In the genomic region with DNA sequence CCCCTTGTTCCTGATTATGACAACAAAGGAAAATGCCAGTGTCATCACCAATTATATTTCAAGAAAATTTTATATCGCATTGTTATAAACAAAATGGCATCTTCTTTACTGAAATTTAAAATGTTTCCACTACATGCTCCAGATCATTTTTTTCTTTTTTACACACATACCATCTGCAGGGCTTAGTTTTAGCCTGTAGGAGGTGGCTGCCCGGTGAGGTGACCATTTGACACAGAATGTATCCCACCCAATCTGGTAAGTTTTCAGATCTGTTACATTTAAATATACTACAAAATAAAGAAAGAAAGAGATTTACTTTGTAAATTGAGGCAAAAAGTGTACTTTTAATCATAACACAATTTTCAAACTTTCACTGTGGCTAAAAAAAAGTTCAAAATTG, we compare ENCODE assay signal across 16 cellular contexts.
DNase-seq lines count a peak whose midpoint lies in the region; ATAC-seq and TF ChIP-seq lines count a peak whose summit lies in the region.
"Had no signal": no experiment of that assay in that cellular context is flagged by ENCODE, and none has a peak within 500 bp of the region (broad histone marks: within the 10 kb centered on the region; RNA-seq: fewer than 3 reads in every experiment).

No MANE protein-coding gene starts in this region.

- H2BK20ac ChIP-seq in H9 (ENCODE audit: low read depth, low read length, poor library complexity, severe bottlenecking) = no peak overlapping the region

- H3K27ac Mint-ChIP-seq in H9 (no peak overlapping the region), endodermal cell (no peak overlapping the region), neural progenitor cell (no peak overlapping the region)
- H3K27ac Mint-ChIP-seq: CD14-positive monocyte; CD8-positive, alpha-beta memory T cell; IgD-negative memory B cell had no signal

- no peak overlapping the region for H2BK15ac ChIP-seq in H9 (ENCODE audit: low read depth, low read length)

- no peaks in the 10 kb centered on the region for H3K9me3 Mint-ChIP-seq in H9
- no peaks in the 10 kb centered on the region for H3K9me3 Mint-ChIP-seq in endodermal cell
- no peaks in the 10 kb centered on the region for H3K9me3 Mint-ChIP-seq in neural progenitor cell
- H3K9me3 Mint-ChIP-seq: CD14-positive monocyte; CD8-positive, alpha-beta memory T cell had no signal

- no peak for ATAC-seq in GM19324 (IDR thresholded peaks at IDR 0.05; ENCODE audit: low FRiP score, unreplicated experiment)

- DNase-seq in H9 = no peak
- no peak for DNase-seq in endodermal cell
- DNase-seq in neural progenitor cell (ENCODE audit: low spot score) = no peak
- no peak for DNase-seq in stimulated activated CD8-positive, alpha-beta memory T cell treated with anti-CD3 and anti-CD28 coated beads, Interleukin-4, amount 100 ng/mL, for 48 hours
- DNase-seq in NOMO-1 treated with dmso at 0.1 percent for 144 hours (lab: John Stamatoyannopoulos, UW; ENCODE audit: unreplicated experiment) = no peak
- no peak for DNase-seq in COLO829 (ENCODE audit: low spot score)
- DNase-seq: BE2C; Calu3; CD8-positive, alpha-beta memory T cell; DMS 273 treated with DMSO at 0.1 percent for 48 hours; GM23248; H7; KG1 had no signal

- H2BK5ac ChIP-seq in H9 (ENCODE audit: insufficient read length, low read length) = no peak overlapping the region

- H3K27me3 ChIP-seq in H9 (ENCODE audit: insufficient read depth, low read length) (no peaks in the 10 kb centered on the region), endodermal cell (ENCODE audit: control insufficient read depth, insufficient read depth, low read length, poor library complexity, severe bottlenecking) (no peaks in the 10 kb centered on the region), neural progenitor cell (no peaks in the 10 kb centered on the region)
- H3K27me3 ChIP-seq: BE2C had no signal

- H3K4me1 Mint-ChIP-seq in H9 (no peaks in the 10 kb centered on the region), endodermal cell (no peaks in the 10 kb centered on the region), neural progenitor cell (no peaks in the 10 kb centered on the region)
- H3K4me1 Mint-ChIP-seq: CD14-positive monocyte; CD8-positive, alpha-beta memory T cell; IgD-negative memory B cell had no signal

- no peak overlapping the region for H2AK5ac ChIP-seq in H9 (ENCODE audit: insufficient read length, low read length)

- H3K4me1 ChIP-seq in H9 (ENCODE audit: insufficient read depth, low read length) = no peaks in the 10 kb centered on the region
- H3K4me1 ChIP-seq in endodermal cell (ENCODE audit: control insufficient read depth, insufficient read depth, low read length) = no peaks in the 10 kb centered on the region
- no peaks in the 10 kb centered on the region for H3K4me1 ChIP-seq in neural progenitor cell
- H3K4me1 ChIP-seq: BE2C had no signal

- H3K27ac ChIP-seq in H9 (ENCODE audit: insufficient read length, low read depth, low read length) (no peak overlapping the region), endodermal cell (ENCODE audit: low read depth, low read length) (no peak overlapping the region), neural progenitor cell (no peak overlapping the region)
- H3K27ac ChIP-seq: GM23248 had no signal

- H3K9ac ChIP-seq in H9 (ENCODE audit: extremely low read depth, insufficient read length, low read length) (no peak overlapping the region), endodermal cell (ENCODE audit: extremely low read depth, low read length, poor library complexity, severe bottlenecking) (no peak overlapping the region), neural progenitor cell (no peak overlapping the region)
- H3K9ac ChIP-seq: GM23248 had no signal

- H3F3A ChIP-seq in neural progenitor cell (ENCODE audit: low read depth) = no peaks in the 10 kb centered on the region

- H4K20me1 ChIP-seq in H9 (ENCODE audit: control insufficient read depth, insufficient read depth, insufficient read length) = no peaks in the 10 kb centered on the region
- no peaks in the 10 kb centered on the region for H4K20me1 ChIP-seq in neural progenitor cell (ENCODE audit: low read depth)

- H2AFZ ChIP-seq in H9 (ENCODE audit: low read length) (no peak overlapping the region), neural progenitor cell (replicated peaks) (no peak overlapping the region)
- H2AFZ ChIP-seq: GM23248 had no signal

- no peak overlapping the region for H3T11ph ChIP-seq in H9 (ENCODE audit: low read length)

- H3K79me1 ChIP-seq in H9 (ENCODE audit: insufficient read depth, low read depth, low read length, poor library complexity, severe bottlenecking) = no peaks in the 10 kb centered on the region

- H3K79me2 ChIP-seq in H9 (ENCODE audit: insufficient read depth, low read length) (no peaks in the 10 kb centered on the region), neural progenitor cell (ENCODE audit: low read depth) (no peaks in the 10 kb centered on the region)

- H3K56ac ChIP-seq in H9 (ENCODE audit: insufficient read length, low read depth, low read length) = no peak overlapping the region

- H3K4ac ChIP-seq in H9 (ENCODE audit: low read depth, low read length) = no peak overlapping the region

- H4K5ac ChIP-seq in H9 (ENCODE audit: insufficient read length, low read depth, low read length) = no peak overlapping the region

- H3K18ac ChIP-seq in H9 (ENCODE audit: insufficient read length, low read depth, low read length) = no peak overlapping the region

- peak; percentile 26; the same call in 1 of the 3 replicates for TF ChIP-seq CTCF in H9 (conservative IDR thresholded peaks at IDR 0.05)
- TF ChIP-seq CTCF in endodermal cell (conservative IDR thresholded peaks at IDR 0.05) = peak; percentile 52
- peak; percentile 6 for TF ChIP-seq CTCF in neural progenitor cell (IDR thresholded peaks at IDR 0.05)

- no peak overlapping the region for H2BK12ac ChIP-seq in H9 (ENCODE audit: insufficient read length, low read depth, low read length)

- H4K91ac ChIP-seq in H9 (ENCODE audit: insufficient read length, low read depth, low read length) = no peak overlapping the region

- H4K8ac ChIP-seq in H9 (replicated peaks; ENCODE audit: insufficient read length, low read depth, low read length) = no peak overlapping the region

- no peak overlapping the region for H3K14ac ChIP-seq in H9 (ENCODE audit: insufficient read depth, low read length)

- H3K4me3 Mint-ChIP-seq in H9 (no peak overlapping the region), endodermal cell (no peak overlapping the region), neural progenitor cell (no peak overlapping the region)
- H3K4me3 Mint-ChIP-seq: CD14-positive monocyte; CD8-positive, alpha-beta memory T cell; IgD-negative memory B cell had no signal

- no peaks in the 10 kb centered on the region for H3K36me3 ChIP-seq in endodermal cell (ENCODE audit: control insufficient read depth, insufficient read depth, low read length)
- no peaks in the 10 kb centered on the region for H3K36me3 ChIP-seq in neural progenitor cell
- H3K36me3 ChIP-seq: BE2C had no signal

- no peaks in the 10 kb centered on the region for H3K23me2 ChIP-seq in H9 (ENCODE audit: insufficient read length, low read depth, low read length, poor library complexity, severe bottlenecking)

- H3K4me3 ChIP-seq in endodermal cell (ENCODE audit: low read length) = no peak overlapping the region
- no peak overlapping the region for H3K4me3 ChIP-seq in neural progenitor cell
- H3K4me3 ChIP-seq: GM23248 had no signal

- H2BK120ac ChIP-seq in H9 (ENCODE audit: low read depth, low read length, poor library complexity, severe bottlenecking) = no peak overlapping the region

- WGBS in H9 (ENCODE audit: extremely low coverage, insufficient read length, low lambda C conversion rate) = no CpG with 5 or more reads among the region's 2 CpGs
- WGBS in endodermal cell (ENCODE audit: insufficient coverage in 1 of 2, insufficient read length in 1 of 2), 2 experiments = 92% methylated on average over 2 of the region's 2 CpGs; no CpG with 5 or more reads in 1 of the 2 experiments

- no peaks in the 10 kb centered on the region for H3K36me3 Mint-ChIP-seq in H9 (ENCODE audit: insufficient read depth in 1 of 3, low read depth in 3 of 3)
- no peaks in the 10 kb centered on the region for H3K36me3 Mint-ChIP-seq in endodermal cell (ENCODE audit: low read depth)
- no peaks in the 10 kb centered on the region for H3K36me3 Mint-ChIP-seq in neural progenitor cell
- H3K36me3 Mint-ChIP-seq: CD14-positive monocyte; CD8-positive, alpha-beta memory T cell had no signal

- no peaks in the 10 kb centered on the region for H3K27me3 Mint-ChIP-seq in H9 (ENCODE audit: low read depth)
- H3K27me3 Mint-ChIP-seq in endodermal cell (ENCODE audit: insufficient read depth) = no peaks in the 10 kb centered on the region
- no peaks in the 10 kb centered on the region for H3K27me3 Mint-ChIP-seq in neural progenitor cell (ENCODE audit: insufficient read depth, low read depth)
- H3K27me3 Mint-ChIP-seq: CD8-positive, alpha-beta memory T cell; IgD-negative memory B cell had no signal

- H3K9me3 ChIP-seq in H9 (ENCODE audit: control insufficient read depth, low read depth, low read length) (no peaks in the 10 kb centered on the region), endodermal cell (ENCODE audit: control insufficient read depth, low read length) (no peaks in the 10 kb centered on the region), neural progenitor cell (ENCODE audit: low read depth) (no peaks in the 10 kb centered on the region)
- H3K9me3 ChIP-seq: BE2C had no signal

- H3K4me2 ChIP-seq in H9 (ENCODE audit: insufficient read depth, insufficient read length, low read length) = no peak overlapping the region
- no peak overlapping the region for H3K4me2 ChIP-seq in neural progenitor cell

- no peak overlapping the region for H3K23ac ChIP-seq in H9 (ENCODE audit: insufficient read length, low read depth, low read length)
